8 cellular contexts compared by ENCODE assay signal in the genomic region with DNA sequence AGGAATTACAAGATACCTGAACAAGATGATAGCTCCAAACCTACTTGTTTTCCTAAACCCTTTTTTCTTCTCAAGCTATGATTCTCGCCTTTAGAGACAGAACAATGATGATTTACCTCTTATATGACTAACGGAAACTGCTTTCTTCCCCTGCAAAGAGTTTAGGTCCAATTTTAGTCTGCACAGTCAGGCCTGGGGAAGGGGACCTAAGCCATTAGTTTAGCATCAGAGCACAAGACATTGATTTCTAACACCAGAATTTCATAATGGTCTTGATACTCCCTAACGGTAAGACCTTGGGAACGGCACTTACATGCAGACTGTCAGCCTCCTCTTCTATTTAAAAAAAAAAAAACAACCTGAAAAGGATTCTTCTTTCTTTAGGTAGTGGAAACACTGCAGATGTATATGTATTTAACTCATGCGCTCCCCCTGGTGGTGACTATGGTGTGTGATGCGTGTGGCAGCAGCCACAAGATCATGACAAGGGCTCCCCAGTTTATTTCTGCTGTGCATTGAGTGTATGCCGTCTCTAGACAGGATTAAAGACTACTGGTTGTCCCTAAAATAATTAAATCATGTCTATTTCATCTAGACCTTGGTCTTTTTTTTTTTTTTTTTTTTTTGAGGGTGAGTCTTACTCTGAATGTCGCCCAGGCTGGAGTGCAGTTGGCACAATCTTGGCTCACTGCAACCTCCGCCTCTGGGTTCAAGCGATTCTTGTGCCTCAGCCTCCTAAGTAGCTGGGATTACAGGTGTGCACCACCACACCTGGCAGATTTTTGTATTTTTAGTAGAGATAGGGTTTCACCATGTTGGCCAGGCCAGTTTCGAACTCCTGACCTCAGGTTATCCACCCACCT. TPM values are rescaled to one million over a fixed set of nuclear protein-coding genes. Genes with fewer than 3 reads are reported as not detected.
DNase-seq lines count a peak whose midpoint lies in the region; ATAC-seq and TF ChIP-seq lines count a peak whose summit lies in the region.

No MANE protein-coding gene starts in this region.

- H3K27me3 Mint-ChIP-seq in activated T-helper 1 cell treated with anti-CD3 and anti-CD28 coated beads, Interleukin-12 subunit alpha, Interleukin-12 subunit beta, Interleukin-2, Interleukin-4 antibody, amounts not matched to agents 30 ng/mL and 10 ng/mL and 1 ng/mL, durations not matched to agents 14 hours and 24 hours and 36 hours (ENCODE audit: insufficient read depth), result peaks cover 4% of the 10 kb centered on the region

- H3K27ac ChIP-seq in RWPE2 (ENCODE audit: poor library complexity, severe bottlenecking), result no peak overlapping the region

- peak; percentile 73; the same call in 2 of the 3 replicates for ATAC-seq in RWPE2 (ENCODE audit: low read depth)
- no peak for ATAC-seq in GM18873 (IDR thresholded peaks at IDR 0.05; ENCODE audit: low FRiP score, unreplicated experiment)

- no peaks in the 10 kb centered on the region for H3K9me3 Mint-ChIP-seq in activated T-helper 1 cell treated with anti-CD3 and anti-CD28 coated beads, Interleukin-12 subunit alpha, Interleukin-12 subunit beta, Interleukin-2, Interleukin-4 antibody, amounts not matched to agents 30 ng/mL and 10 ng/mL and 1 ng/mL, durations not matched to agents 14 hours and 24 hours and 36 hours

- no peaks in the 10 kb centered on the region for H3K9me3 ChIP-seq in RWPE2 (ENCODE audit: severe bottlenecking)

- no peaks in the 10 kb centered on the region for H3K27me3 ChIP-seq in RWPE2 (ENCODE audit: insufficient read depth, poor library complexity, severe bottlenecking)

- H3K4me1 Mint-ChIP-seq in activated T-helper 1 cell treated with anti-CD3 and anti-CD28 coated beads, Interleukin-12 subunit alpha, Interleukin-12 subunit beta, Interleukin-2, Interleukin-4 antibody, amounts not matched to agents 30 ng/mL and 10 ng/mL and 1 ng/mL, durations not matched to agents 14 hours and 24 hours and 36 hours (ENCODE audit: low read depth), result peaks cover 6% of the 10 kb centered on the region

- H3K36me3 ChIP-seq in RWPE2 (ENCODE audit: low read depth), result peaks cover 4% of the 10 kb centered on the region; the same call in 1 of the 2 replicates

- peaks cover 8% of the 10 kb centered on the region for H3K36me3 Mint-ChIP-seq in activated T-helper 1 cell treated with anti-CD3 and anti-CD28 coated beads, Interleukin-12 subunit alpha, Interleukin-12 subunit beta, Interleukin-2, Interleukin-4 antibody, amounts not matched to agents 30 ng/mL and 10 ng/mL and 1 ng/mL, durations not matched to agents 14 hours and 24 hours and 36 hours (ENCODE audit: low read depth)

- TF ChIP-seq CTCF in RWPE2 (IDR thresholded peaks at IDR 0.05; ENCODE audit: poor library complexity, severe bottlenecking) (peak; percentile 91), foreskin fibroblast (IDR thresholded peaks at IDR 0.05; ENCODE audit: low read depth, low read length) (peak; percentile 61)

- H3K4me3 Mint-ChIP-seq in activated T-helper 1 cell treated with anti-CD3 and anti-CD28 coated beads, Interleukin-12 subunit alpha, Interleukin-12 subunit beta, Interleukin-2, Interleukin-4 antibody, amounts not matched to agents 30 ng/mL and 10 ng/mL and 1 ng/mL, durations not matched to agents 14 hours and 24 hours and 36 hours, result no peak overlapping the region

- no peak overlapping the region for H3K27ac Mint-ChIP-seq in activated T-helper 1 cell treated with anti-CD3 and anti-CD28 coated beads, Interleukin-12 subunit alpha, Interleukin-12 subunit beta, Interleukin-2, Interleukin-4 antibody, amounts not matched to agents 30 ng/mL and 10 ng/mL and 1 ng/mL, durations not matched to agents 14 hours and 24 hours and 36 hours

- no peaks in the 10 kb centered on the region for H3K4me1 ChIP-seq in RWPE2 (ENCODE audit: insufficient read depth, poor library complexity, severe bottlenecking)

- intact Hi-C loops in activated T-helper 1 cell treated with anti-CD3 and anti-CD28 coated beads, Interleukin-12 subunit alpha, Interleukin-12 subunit beta, Interleukin-2, Interleukin-4 antibody, amounts not matched to agents 30 ng/mL and 10 ng/mL and 1 ng/mL, durations not matched to agents 14 hours and 24 hours and 36 hours (cut with micrococcal nuclease), result loop anchor here (1.0 kb wide), 4 partner anchors 49 to 240 kb away; no protein-coding TSS in a partner anchor

- DNase-seq in DMS79 (lab: John Stamatoyannopoulos, UW) (peak; percentile 55), M059J (ENCODE audit: low read depth) (peak; percentile 77), RWPE2 (ENCODE audit: low spot score) (no peak), foreskin fibroblast (peak; percentile 62 to 89), non-pigmented ciliary epithelial cell (ENCODE audit: low read depth) (peak; percentile 35), superior temporal gyrus (ENCODE audit: extremely low spot score) (peak; percentile 94)
- peak; percentile 74 for DNase-seq in activated T-helper 1 cell treated with anti-CD3 and anti-CD28 coated beads, Interleukin-12 subunit alpha, Interleukin-12 subunit beta, Interleukin-2, Interleukin-4 antibody, amounts not matched to agents 30 ng/mL and 10 ng/mL and 1 ng/mL, durations not matched to agents 14 hours and 24 hours and 36 hours (ENCODE audit: low spot score)

- no peak overlapping the region for H3K4me3 ChIP-seq in RWPE2 (ENCODE audit: severe bottlenecking)
- no peak overlapping the region for H3K4me3 ChIP-seq in foreskin fibroblast (ENCODE audit: low read depth in 1 of 2, low read length in 2 of 2)

RNA-seq across cellular contexts. Expression of a gene that starts 37.3 kb away (rescaled TPM):
- total RNA-seq in M059J (2014; rRNA removed; shearing (Covaris generic)), result 48.6 and 52.2 TPM in 2 replicates
- total RNA-seq in activated T-helper 1 cell treated with anti-CD3 and anti-CD28 coated beads, Interleukin-12 subunit alpha, Interleukin-12 subunit beta, Interleukin-2, Interleukin-4 antibody, amounts not matched to agents 30 ng/mL and 10 ng/mL and 1 ng/mL, durations not matched to agents 14 hours and 24 hours and 36 hours, result 44.3 and 47.4 TPM in 2 replicates

RNA-seq across cellular contexts. Expression of a gene that starts 50.2 kb away (rescaled TPM):
- 20.7 and 30.0 TPM in 2 replicates for total RNA-seq in M059J (2014; rRNA removed; shearing (Covaris generic))
- total RNA-seq in activated T-helper 1 cell treated with anti-CD3 and anti-CD28 coated beads, Interleukin-12 subunit alpha, Interleukin-12 subunit beta, Interleukin-2, Interleukin-4 antibody, amounts not matched to agents 30 ng/mL and 10 ng/mL and 1 ng/mL, durations not matched to agents 14 hours and 24 hours and 36 hours, result 18.4 and 20.1 TPM in 2 replicates

RNA-seq across cellular contexts. Expression of a gene that starts 57.2 kb away (rescaled TPM):
- total RNA-seq in M059J (2014; rRNA removed; shearing (Covaris generic)), result 1.4 and 2.9 TPM in 2 replicates
- total RNA-seq in activated T-helper 1 cell treated with anti-CD3 and anti-CD28 coated beads, Interleukin-12 subunit alpha, Interleukin-12 subunit beta, Interleukin-2, Interleukin-4 antibody, amounts not matched to agents 30 ng/mL and 10 ng/mL and 1 ng/mL, durations not matched to agents 14 hours and 24 hours and 36 hours, result 24.4 and 26.3 TPM in 2 replicates
